Comparison of ENCODE assay signal across 20 cellular contexts in the genomic region with DNA sequence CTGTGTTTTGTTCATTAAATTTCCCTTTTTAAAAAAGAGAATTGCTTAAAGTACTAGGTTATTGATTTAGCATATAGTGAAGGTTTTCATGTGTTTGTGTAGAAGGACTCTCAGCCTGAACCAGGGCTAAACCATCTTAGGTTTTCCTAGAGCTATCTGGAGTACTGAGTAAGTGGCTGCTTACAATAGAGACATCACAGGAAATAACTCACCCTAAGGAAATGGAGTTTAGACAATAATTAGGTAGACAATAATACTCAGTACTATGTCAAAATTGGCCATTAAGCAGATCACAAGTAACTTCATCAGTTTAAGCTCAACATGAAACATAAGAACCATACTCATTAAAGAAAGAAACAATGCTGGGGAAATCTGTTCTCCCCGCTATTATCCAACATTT.
"Had no signal": no experiment of that assay in that cellular context is flagged by ENCODE, and none has a peak within 500 bp of the region (broad histone marks: within the 10 kb centered on the region; RNA-seq: fewer than 3 reads in every experiment).

No MANE protein-coding gene starts in this region.

- H3K27me3 ChIP-seq: esophagus muscularis mucosa, ovary, sigmoid colon, tibial nerve, upper lobe of left lung had no signal

- H3K4me3 ChIP-seq: dorsolateral prefrontal cortex, esophagus muscularis mucosa, lung, ovary, psoas muscle, sigmoid colon, thoracic aorta, tibial nerve, upper lobe of left lung had no signal

- DNase-seq: cortex of kidney; dorsolateral prefrontal cortex; effector CD4-positive, alpha-beta T cell; foreskin melanocyte; kidney; natural killer cell; occipital lobe; ovary; posterior cingulate gyrus; psoas muscle; right cardiac atrium; sigmoid colon; stimulated activated CD4-positive, alpha-beta T cell treated with anti-CD3 and anti-CD28 coated beads, Interleukin-2, amount 100 ng/mL, for 48 hours; stimulated activated naive B cell treated with anti-CD40 and anti-IgM and Interleukin-4, amounts not matched to agents 10 μg/mL and 1 μg/mL and 100 μg/mL, for 72 hours; upper lobe of left lung had no signal

- H3K9me3 ChIP-seq: esophagus muscularis mucosa, ovary, psoas muscle, sigmoid colon, thoracic aorta, tibial nerve, upper lobe of left lung had no signal

- H3K27ac ChIP-seq: dorsolateral prefrontal cortex, esophagus muscularis mucosa, ovary, psoas muscle, sigmoid colon, thoracic aorta, tibial nerve, upper lobe of left lung had no signal

- H3K4me1 ChIP-seq: esophagus muscularis mucosa, psoas muscle, sigmoid colon, tibial nerve, upper lobe of left lung had no signal

- FAIRE-seq: urothelium cell line had no signal

- H3K36me3 ChIP-seq: esophagus muscularis mucosa, ovary, sigmoid colon, thoracic aorta, tibial nerve, upper lobe of left lung had no signal
